ENCODE assay signal across 31 cellular contexts in the genomic region with DNA sequence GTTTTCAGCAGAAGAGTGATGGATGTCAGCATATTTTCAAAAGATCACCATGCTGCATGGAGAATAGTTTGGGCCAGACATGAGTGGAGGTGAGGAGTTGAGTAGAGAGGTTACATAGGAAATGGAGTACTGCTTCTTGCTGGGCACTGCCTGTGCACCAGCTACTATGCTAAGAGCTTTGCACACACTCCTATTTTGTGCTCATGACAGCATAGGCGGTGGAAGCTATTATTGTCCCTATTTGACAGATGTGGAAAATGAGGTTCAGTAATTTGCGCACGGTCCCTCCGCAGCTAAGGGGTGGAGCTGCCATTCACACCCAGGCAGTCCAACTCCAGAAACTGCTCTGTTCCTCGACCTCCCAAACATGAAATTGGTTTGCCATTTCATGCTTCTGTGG.
"Had no signal": no experiment of that assay in that cellular context is flagged by ENCODE, and none has a peak within 500 bp of the region (broad histone marks: within the 10 kb centered on the region; RNA-seq: fewer than 3 reads in every experiment).

No MANE protein-coding gene starts in this region.

- H3K4me1 ChIP-seq: spleen, vagina had no signal

- DNase-seq: activated CD4-positive, alpha-beta memory T cell treated with anti-CD3 and anti-CD28 coated beads, Interleukin-2, amount 10 ng/mL, durations not matched to agents 7 days and 5 days; activated CD4-positive, alpha-beta T cell treated with anti-CD3 and anti-CD28 coated beads for 1 hour; activated CD4-positive, alpha-beta T cell treated with anti-CD3 and anti-CD28 coated beads, Interleukin-2, amount 10 ng/mL, durations not matched to agents 7 days and 5 days; activated CD8-positive, alpha-beta memory T cell treated with anti-CD3 and anti-CD28 coated beads, Interleukin-2, amount 50 U/mL, for 48 hours; activated gamma-delta T cell treated with Interleukin-2 at 50 U/mL for 16 hours; activated naive CD4-positive, alpha-beta T cell treated with anti-CD3 and anti-CD28 coated beads, Interleukin-2, amount 50 U/mL, for 16 hours; activated T-cell treated with anti-CD3 and anti-CD28 coated beads, Interleukin-2, amount 50 U/mL, for 24 hours; amniotic stem cell; brain microvascular endothelial cell; effector CD8-positive, alpha-beta T cell; hypothalamus; immature natural killer cell; kidney; mesendoderm; mucosa of descending colon; sigmoid colon; spleen; substantia nigra; T-helper 2 cell; upper lobe of left lung had no signal

- H3K36me3 ChIP-seq: brain microvascular endothelial cell, neutrophil, spleen, upper lobe of left lung, vagina had no signal

- H3K9me3 ChIP-seq: mucosa of descending colon, neutrophil, sigmoid colon, spleen, upper lobe of left lung, vagina had no signal

- FAIRE-seq: astrocyte, colon, endometrium, frontal cortex, kidney had no signal

- H3K27ac ChIP-seq: brain microvascular endothelial cell, epithelial cell of prostate, neutrophil, spleen, upper lobe of left lung, vagina had no signal

- ATAC-seq: activated T-helper 17 cell treated with anti-CD3 and anti-CD28 coated beads, Interleukin-2, amount 50 U/mL, for 72 hours; left lobe of liver; mucosa of descending colon; WTC11 had no signal

- H3K4me3 ChIP-seq: lung, mucosa of descending colon, sigmoid colon, spleen, upper lobe of left lung, vagina had no signal

- H3K27me3 ChIP-seq: brain microvascular endothelial cell, neutrophil, sigmoid colon, spleen, upper lobe of left lung, vagina had no signal
